In the genomic region with DNA sequence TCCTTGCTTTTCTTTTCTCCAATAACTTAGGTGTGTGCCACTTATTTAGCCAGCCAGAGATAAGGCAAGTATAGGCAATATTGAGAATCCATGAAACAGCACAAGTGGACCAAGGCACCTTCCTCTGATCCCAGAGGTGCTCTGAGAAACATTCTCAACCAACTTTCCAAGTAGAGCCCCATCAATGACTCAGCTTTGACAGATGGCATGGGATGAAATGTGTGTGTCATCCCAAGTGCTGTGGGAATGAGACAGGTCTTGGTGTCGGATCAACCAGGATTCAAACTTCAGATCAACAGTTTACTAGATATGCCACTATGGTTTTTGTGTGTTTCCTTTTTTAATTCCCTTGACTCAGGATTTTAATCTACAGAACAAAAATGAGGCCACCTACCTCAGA, we compare ENCODE assay signal across 26 cellular contexts.
"Had no signal": no experiment of that assay in that cellular context is flagged by ENCODE, and none has a peak within 500 bp of the region (broad histone marks: within the 10 kb centered on the region; RNA-seq: fewer than 3 reads in every experiment).

No MANE protein-coding gene starts in this region.

- H3K4me2 ChIP-seq: smooth muscle cell had no signal

- H3K9me3 ChIP-seq: adrenal gland, ascending aorta, pancreas, prostate gland, sigmoid colon had no signal

- H3K27me3 ChIP-seq: adrenal gland, ascending aorta, brain microvascular endothelial cell, pancreas, sigmoid colon had no signal

- H3K4me3 ChIP-seq: adrenal gland, ascending aorta, pancreas, prostate gland, sigmoid colon, smooth muscle cell had no signal

- DNase-seq: activated CD4-positive, alpha-beta memory T cell treated with anti-CD3 and anti-CD28 coated beads for 36 hours; activated CD4-positive, alpha-beta T cell treated with anti-CD3 and anti-CD28 coated beads, Interleukin-2, amount 10 ng/mL, durations not matched to agents 24 days and 14 days; activated CD4-positive, CD25-positive, alpha-beta regulatory T cell treated with anti-CD3 and anti-CD28 coated beads, Interleukin-2, amount 50 U/mL, for 72 hours; activated CD8-positive, alpha-beta memory T cell treated with anti-CD3 and anti-CD28 coated beads, Interleukin-2, amount 50 U/mL, for 4 hours; activated effector memory CD4-positive, alpha-beta T cell treated with anti-CD3 and anti-CD28 coated beads, Interleukin-2, amount 50 U/mL, for 16 hours; activated naive CD4-positive, alpha-beta T cell treated with anti-CD3 and anti-CD28 coated beads for 36 hours; activated naive CD8-positive, alpha-beta T cell treated with anti-CD3 and anti-CD28 coated beads for 36 hours; activated T-cell treated with anti-CD3 and anti-CD28 coated beads, Interleukin-2, amount 50 U/mL, for 1 hour; cortex of kidney; effector memory CD8-positive, alpha-beta T cell; hippocampal formation; kidney; naive thymus-derived CD4-positive, alpha-beta T cell; sigmoid colon; stimulated activated CD4-positive, alpha-beta T cell treated with anti-CD3 and anti-CD28 coated beads, Interleukin-1b, Interleukin-23, amount 100 ng/mL, for 48 hours; stimulated activated CD4-positive, alpha-beta T cell treated with anti-CD3 and anti-CD28 coated beads, Interleukin-4, amount 100 ng/mL, for 4 hours; stimulated activated CD8-positive, alpha-beta memory T cell treated with anti-CD3 and anti-CD28 coated beads, Interleukin-4, amount 100 ng/mL, for 48 hours; stimulated activated naive CD8-positive, alpha-beta T cell treated with anti-CD3 and anti-CD28 coated beads, Interleukin-15, amount 100 ng/mL, for 72 hours; T1000 had no signal

- H3K4me1 ChIP-seq: adrenal gland, ascending aorta, pancreas, prostate gland, sigmoid colon had no signal

- H3K36me3 ChIP-seq: adrenal gland, ascending aorta, brain microvascular endothelial cell, pancreas, prostate gland, sigmoid colon had no signal

- ATAC-seq: effector memory CD8-positive, alpha-beta T cell; naive thymus-derived CD4-positive, alpha-beta T cell; pancreas; stimulated activated memory B cell treated with anti-CD40 and anti-IgM and Interleukin-4, amounts not matched to agents 10 μg/mL and 1 μg/mL and 100 μg/mL, for 72 hours; stimulated activated naive CD8-positive, alpha-beta T cell treated with anti-CD3 and anti-CD28 coated beads, Interleukin-15, amount 100 ng/mL, for 72 hours had no signal

- H3K27ac ChIP-seq: adrenal gland, ascending aorta, brain microvascular endothelial cell, pancreas, prostate gland, sigmoid colon had no signal
